21 cellular contexts compared by ENCODE assay signal in the genomic region with DNA sequence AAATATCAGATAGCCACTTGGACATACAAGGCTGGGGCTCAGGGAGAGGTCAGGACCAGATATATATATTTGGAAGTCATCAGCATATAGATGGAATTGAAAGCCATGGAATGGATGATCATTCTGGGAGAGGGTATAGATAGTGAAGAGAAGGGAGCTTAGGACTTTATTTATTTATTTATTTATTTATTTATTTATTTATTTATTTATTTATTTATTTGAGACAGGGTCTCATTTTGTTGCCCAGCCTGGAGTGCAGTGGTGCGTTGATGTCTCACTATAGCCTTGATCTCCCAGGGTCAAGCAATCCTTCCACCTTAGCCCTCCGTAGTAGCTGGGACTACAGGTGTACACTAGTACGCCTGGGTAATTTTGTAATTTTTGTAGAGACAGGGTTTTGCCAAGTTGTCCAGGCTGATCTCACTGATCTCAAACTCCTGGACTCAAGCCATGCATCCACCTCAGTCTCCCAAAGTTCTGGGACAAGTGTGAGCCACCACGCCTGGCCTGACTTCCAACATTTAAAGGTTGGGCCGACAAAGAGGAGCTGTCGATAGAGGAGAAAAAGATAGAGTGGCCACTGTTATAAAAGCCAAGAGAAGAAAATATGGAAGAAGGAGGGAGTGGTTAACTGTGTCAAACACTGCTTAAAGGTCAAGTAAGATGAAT. TPM values are rescaled to one million over a fixed set of nuclear protein-coding genes. Genes with fewer than 3 reads are reported as not detected.
"Had no signal": no experiment of that assay in that cellular context is flagged by ENCODE, and none has a peak within 500 bp of the region (broad histone marks: within the 10 kb centered on the region; RNA-seq: fewer than 3 reads in every experiment).

No MANE protein-coding gene starts in this region.

- DNase-seq: KBM-7, MV-4-11, NCI-H1048, NCI-H1105, NCI-H1417, NCI-H1436 treated with DMSO at 0.1 percent for 48 hours, NCI-H1694, NCI-H1930, NCI-H2081, NCI-H2107, NCI-H2227 treated with DMSO at 0.1 percent for 48 hours, NCI-H524, NCI-H526 treated with DMSO at 0.1 percent for 48 hours, NCI-H748 treated with DMSO at 0.1 percent for 48 hours, Right ventricle myocardium superior, RPMI8226 had no signal

- H3K27ac ChIP-seq: HL-60 had no signal

- H3K27ac Mint-ChIP-seq: IgD-negative memory B cell had no signal

RNA-seq across cellular contexts. Expression of gene INHBE, which starts 8.7 kb away (rescaled TPM):
- total RNA-seq: Right ventricle myocardium superior had no signal
- polyA plus RNA-seq: IgD-negative memory B cell had no signal

RNA-seq across cellular contexts. Expression of gene INHBC, which starts 11.8 kb away (rescaled TPM):
- total RNA-seq: LHCN-M2, MCF 10A, NCI-H460, Right ventricle myocardium superior had no signal
- polyA plus RNA-seq: IgD-negative memory B cell had no signal

RNA-seq across cellular contexts. Expression of gene GLI1, which starts 13.2 kb away (rescaled TPM):
- total RNA-seq: MCF 10A had no signal

RNA-seq across cellular contexts. Expression of gene ARHGAP9, which starts 33.2 kb away (rescaled TPM):
- total RNA-seq: NCI-H460 had no signal
